Comparison of ENCODE assay signal across 12 cellular contexts in the genomic region with DNA sequence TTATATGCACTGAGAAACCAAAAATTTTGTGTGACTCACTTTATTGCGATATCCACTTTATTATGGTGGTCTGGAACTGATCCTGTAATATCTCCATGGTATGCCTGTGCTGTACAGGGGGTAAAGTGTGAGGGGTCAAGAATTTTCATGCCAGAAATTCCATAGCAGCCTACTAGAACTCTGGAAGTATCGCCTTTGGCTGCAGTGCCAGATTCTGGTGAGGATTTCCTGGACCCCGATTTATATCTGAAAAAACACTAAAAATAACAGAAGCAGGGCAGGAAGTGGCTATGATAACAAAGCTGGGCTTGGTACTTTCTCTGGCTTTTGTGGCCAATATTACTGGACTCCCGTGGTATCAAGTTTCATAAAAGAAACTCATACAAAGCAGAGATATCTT. TPM values are rescaled to one million over a fixed set of nuclear protein-coding genes. Genes with fewer than 3 reads are reported as not detected.
DNase-seq lines count a peak whose midpoint lies in the region; ATAC-seq and TF ChIP-seq lines count a peak whose summit lies in the region.
"Had no signal": no experiment of that assay in that cellular context is flagged by ENCODE, and none has a peak within 500 bp of the region (broad histone marks: within the 10 kb centered on the region; RNA-seq: fewer than 3 reads in every experiment).

No MANE protein-coding gene starts in this region.

- H3K4me3 ChIP-seq in AG09309 (ENCODE audit: control insufficient read depth, low read depth, low read length), result no peak overlapping the region
- no peak overlapping the region for H3K4me3 ChIP-seq in mesodermal cell (ENCODE audit: extremely low read depth, insufficient read depth, low read length, poor library complexity, severe bottlenecking)
- no peak overlapping the region for H3K4me3 ChIP-seq in H7 (ENCODE audit: insufficient read depth, low read depth, low read length)

- H3K27me3 ChIP-seq in H7 (ENCODE audit: control insufficient read depth, insufficient read depth, low read length), result no peaks in the 10 kb centered on the region

- no CpG with 5 or more reads among the region's 4 CpGs for WGBS in mesodermal cell (ENCODE audit: insufficient coverage in 2 of 2), 2 experiments

- H3K4me1 ChIP-seq in mesodermal cell (ENCODE audit: control insufficient read depth, insufficient read depth, low read length, poor library complexity, severe bottlenecking), result peaks cover 4% of the 10 kb centered on the region

- DNase-seq in AG09309 (ENCODE audit: low read depth) (peak; percentile 95), Kasumi-1 (lab: John Stamatoyannopoulos, UW) (peak; percentile 21 to 31), astrocyte of the hippocampus (ENCODE audit: low read depth, low spot score) (peak; percentile 87), NCI-H1694 (lab: John Stamatoyannopoulos, UW) (no peak), H7 (no peak), NCI-H524 (lab: John Stamatoyannopoulos, UW) (no peak)
- DNase-seq: glutamatergic neuron; NCI-H526 treated with DMSO at 0.1 percent for 48 hours; stimulated activated naive B cell treated with anti-CD40 and anti-IgM and Interleukin-4, amounts not matched to agents 10 μg/mL and 1 μg/mL and 100 μg/mL, for 72 hours; T-cell had no signal

- H3K9me3 ChIP-seq in mesodermal cell (ENCODE audit: control insufficient read depth, low read length), result no peaks in the 10 kb centered on the region

- peak overlapping the region; percentile 24 for H3K27ac ChIP-seq in mesodermal cell (ENCODE audit: low read depth, low read length, severe bottlenecking)

- TF ChIP-seq CTCF in AG09309 (IDR thresholded peaks at IDR 0.05; ENCODE audit: control insufficient read depth, insufficient read depth, low read depth, low read length, missing control alignments), result no peak

- no peak for ATAC-seq in GM21825 (IDR thresholded peaks at IDR 0.05; ENCODE audit: unreplicated experiment)
- ATAC-seq: stimulated activated naive B cell treated with anti-CD40 and anti-IgM and Interleukin-4, amounts not matched to agents 10 μg/mL and 1 μg/mL and 100 μg/mL, for 72 hours; T-cell had no signal

- peaks cover 36% of the 10 kb centered on the region for H3K36me3 ChIP-seq in mesodermal cell (ENCODE audit: control insufficient read depth, insufficient read depth, low read length)
- H3K36me3 ChIP-seq in H7 (replicated peaks; ENCODE audit: control insufficient read depth, insufficient read depth, low read length), result no peaks in the 10 kb centered on the region

RNA-seq across cellular contexts. Expression of gene CCDC80, which starts 36.4 kb away (rescaled TPM):
- 240 TPM for polyA plus RNA-seq in mesodermal cell (2013, experiment 1 of 2)
- 244 TPM for polyA plus RNA-seq in mesodermal cell (2013, experiment 2 of 2)
- total RNA-seq in H7 (2014; rRNA removed; shearing (Covaris generic)), result 17.2 and 19.1 TPM in 2 replicates

RNA-seq across cellular contexts. Expression of gene SLC35A5, which starts 42.7 kb away (rescaled TPM):
- 39.3 TPM for polyA plus RNA-seq in mesodermal cell (2013, experiment 1 of 2)
- polyA plus RNA-seq in mesodermal cell (2013, experiment 2 of 2), result 37.3 TPM
- 44.4 and 51.5 TPM in 2 replicates for total RNA-seq in H7 (2014; rRNA removed; shearing (Covaris generic))

RNA-seq across cellular contexts. Expression of gene ATG3, which starts 42.8 kb away (rescaled TPM):
- 48.8 TPM for polyA plus RNA-seq in mesodermal cell (2013, experiment 1 of 2)
- polyA plus RNA-seq in mesodermal cell (2013, experiment 2 of 2), result 47.3 TPM
- 53.9 and 64.1 TPM in 2 replicates for total RNA-seq in H7 (2014; rRNA removed; shearing (Covaris generic))

Comparison
In these comparisons a context has a peak if more than half of its experiments do, and no peak if none do; other contexts are left out.
1. DNase-seq: peak in AG09309 (single experiment), Kasumi-1 (2 of 2) and astrocyte of the hippocampus (single experiment); none in NCI-H1694 (single experiment), H7 (single experiment) and NCI-H524 (0 of 2).